ENCODE assay signal across 1 cellular context in genomic region chr1:18738126-18738525, GRCh38.
TF ChIP-seq lines count a peak whose summit lies in the region.

No MANE protein-coding gene starts in this region.

TF ChIP-seq in H1, 55 proteins besides CTCF, POLR2A, EP300 and RAD21 (continued from another document):
- TF ChIP-seq, protein P1, sequence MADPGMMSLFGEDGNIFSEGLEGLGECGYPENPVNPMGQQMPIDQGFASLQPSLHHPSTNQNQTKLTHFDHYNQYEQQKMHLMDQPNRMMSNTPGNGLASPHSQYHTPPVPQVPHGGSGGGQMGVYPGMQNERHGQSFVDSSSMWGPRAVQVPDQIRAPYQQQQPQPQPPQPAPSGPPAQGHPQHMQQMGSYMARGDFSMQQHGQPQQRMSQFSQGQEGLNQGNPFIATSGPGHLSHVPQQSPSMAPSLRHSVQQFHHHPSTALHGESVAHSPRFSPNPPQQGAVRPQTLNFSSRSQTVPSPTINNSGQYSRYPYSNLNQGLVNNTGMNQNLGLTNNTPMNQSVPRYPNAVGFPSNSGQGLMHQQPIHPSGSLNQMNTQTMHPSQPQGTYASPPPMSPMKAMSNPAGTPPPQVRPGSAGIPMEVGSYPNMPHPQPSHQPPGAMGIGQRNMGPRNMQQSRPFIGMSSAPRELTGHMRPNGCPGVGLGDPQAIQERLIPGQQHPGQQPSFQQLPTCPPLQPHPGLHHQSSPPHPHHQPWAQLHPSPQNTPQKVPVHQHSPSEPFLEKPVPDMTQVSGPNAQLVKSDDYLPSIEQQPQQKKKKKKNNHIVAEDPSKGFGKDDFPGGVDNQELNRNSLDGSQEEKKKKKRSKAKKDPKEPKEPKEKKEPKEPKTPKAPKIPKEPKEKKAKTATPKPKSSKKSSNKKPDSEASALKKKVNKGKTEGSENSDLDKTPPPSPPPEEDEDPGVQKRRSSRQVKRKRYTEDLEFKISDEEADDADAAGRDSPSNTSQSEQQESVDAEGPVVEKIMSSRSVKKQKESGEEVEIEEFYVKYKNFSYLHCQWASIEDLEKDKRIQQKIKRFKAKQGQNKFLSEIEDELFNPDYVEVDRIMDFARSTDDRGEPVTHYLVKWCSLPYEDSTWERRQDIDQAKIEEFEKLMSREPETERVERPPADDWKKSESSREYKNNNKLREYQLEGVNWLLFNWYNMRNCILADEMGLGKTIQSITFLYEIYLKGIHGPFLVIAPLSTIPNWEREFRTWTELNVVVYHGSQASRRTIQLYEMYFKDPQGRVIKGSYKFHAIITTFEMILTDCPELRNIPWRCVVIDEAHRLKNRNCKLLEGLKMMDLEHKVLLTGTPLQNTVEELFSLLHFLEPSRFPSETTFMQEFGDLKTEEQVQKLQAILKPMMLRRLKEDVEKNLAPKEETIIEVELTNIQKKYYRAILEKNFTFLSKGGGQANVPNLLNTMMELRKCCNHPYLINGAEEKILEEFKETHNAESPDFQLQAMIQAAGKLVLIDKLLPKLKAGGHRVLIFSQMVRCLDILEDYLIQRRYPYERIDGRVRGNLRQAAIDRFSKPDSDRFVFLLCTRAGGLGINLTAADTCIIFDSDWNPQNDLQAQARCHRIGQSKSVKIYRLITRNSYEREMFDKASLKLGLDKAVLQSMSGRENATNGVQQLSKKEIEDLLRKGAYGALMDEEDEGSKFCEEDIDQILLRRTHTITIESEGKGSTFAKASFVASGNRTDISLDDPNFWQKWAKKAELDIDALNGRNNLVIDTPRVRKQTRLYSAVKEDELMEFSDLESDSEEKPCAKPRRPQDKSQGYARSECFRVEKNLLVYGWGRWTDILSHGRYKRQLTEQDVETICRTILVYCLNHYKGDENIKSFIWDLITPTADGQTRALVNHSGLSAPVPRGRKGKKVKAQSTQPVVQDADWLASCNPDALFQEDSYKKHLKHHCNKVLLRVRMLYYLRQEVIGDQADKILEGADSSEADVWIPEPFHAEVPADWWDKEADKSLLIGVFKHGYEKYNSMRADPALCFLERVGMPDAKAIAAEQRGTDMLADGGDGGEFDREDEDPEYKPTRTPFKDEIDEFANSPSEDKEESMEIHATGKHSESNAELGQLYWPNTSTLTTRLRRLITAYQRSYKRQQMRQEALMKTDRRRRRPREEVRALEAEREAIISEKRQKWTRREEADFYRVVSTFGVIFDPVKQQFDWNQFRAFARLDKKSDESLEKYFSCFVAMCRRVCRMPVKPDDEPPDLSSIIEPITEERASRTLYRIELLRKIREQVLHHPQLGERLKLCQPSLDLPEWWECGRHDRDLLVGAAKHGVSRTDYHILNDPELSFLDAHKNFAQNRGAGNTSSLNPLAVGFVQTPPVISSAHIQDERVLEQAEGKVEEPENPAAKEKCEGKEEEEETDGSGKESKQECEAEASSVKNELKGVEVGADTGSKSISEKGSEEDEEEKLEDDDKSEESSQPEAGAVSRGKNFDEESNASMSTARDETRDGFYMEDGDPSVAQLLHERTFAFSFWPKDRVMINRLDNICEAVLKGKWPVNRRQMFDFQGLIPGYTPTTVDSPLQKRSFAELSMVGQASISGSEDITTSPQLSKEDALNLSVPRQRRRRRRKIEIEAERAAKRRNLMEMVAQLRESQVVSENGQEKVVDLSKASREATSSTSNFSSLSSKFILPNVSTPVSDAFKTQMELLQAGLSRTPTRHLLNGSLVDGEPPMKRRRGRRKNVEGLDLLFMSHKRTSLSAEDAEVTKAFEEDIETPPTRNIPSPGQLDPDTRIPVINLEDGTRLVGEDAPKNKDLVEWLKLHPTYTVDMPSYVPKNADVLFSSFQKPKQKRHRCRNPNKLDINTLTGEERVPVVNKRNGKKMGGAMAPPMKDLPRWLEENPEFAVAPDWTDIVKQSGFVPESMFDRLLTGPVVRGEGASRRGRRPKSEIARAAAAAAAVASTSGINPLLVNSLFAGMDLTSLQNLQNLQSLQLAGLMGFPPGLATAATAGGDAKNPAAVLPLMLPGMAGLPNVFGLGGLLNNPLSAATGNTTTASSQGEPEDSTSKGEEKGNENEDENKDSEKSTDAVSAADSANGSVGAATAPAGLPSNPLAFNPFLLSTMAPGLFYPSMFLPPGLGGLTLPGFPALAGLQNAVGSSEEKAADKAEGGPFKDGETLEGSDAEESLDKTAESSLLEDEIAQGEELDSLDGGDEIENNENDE (IDR thresholded peaks at IDR 0.05; ENCODE audit: insufficient replicate concordance, low read length): no peak
TF ChIP-seq in H1: peak in this region for 0.
